26 cellular contexts compared by ENCODE assay signal in the genomic region with DNA sequence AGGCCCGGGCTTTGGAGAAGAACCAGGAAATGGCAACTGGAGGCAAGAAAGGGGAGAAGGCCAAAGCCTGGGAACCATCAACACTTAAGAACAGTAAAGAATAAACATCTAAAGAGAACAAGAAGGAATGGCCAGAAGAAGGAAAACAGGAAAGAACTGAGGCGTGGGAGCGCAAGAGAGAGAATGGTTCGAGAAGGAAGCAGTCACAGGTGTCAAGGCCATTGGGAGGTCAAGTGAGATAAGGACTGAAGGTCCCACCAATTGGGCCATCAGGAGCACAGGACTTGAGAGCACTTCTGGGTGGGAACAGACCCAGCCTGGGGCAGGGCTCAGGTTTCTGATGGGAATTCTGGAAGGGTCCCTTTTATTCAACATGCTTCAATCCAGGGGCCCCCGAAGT. TPM values are rescaled to one million over a fixed set of nuclear protein-coding genes. Genes with fewer than 3 reads are reported as not detected.
DNase-seq lines count a peak whose midpoint lies in the region; ATAC-seq and TF ChIP-seq lines count a peak whose summit lies in the region.
"Had no signal": no experiment of that assay in that cellular context is flagged by ENCODE, and none has a peak within 500 bp of the region (broad histone marks: within the 10 kb centered on the region; RNA-seq: fewer than 3 reads in every experiment).

No MANE protein-coding gene starts in this region.

- H3K36me3 ChIP-seq in A673 (ENCODE audit: insufficient read depth, low read length, poor library complexity, severe bottlenecking): no peaks in the 10 kb centered on the region
- H3K36me3 ChIP-seq in muscle layer of colon (ENCODE audit: insufficient read depth, low read length): no peaks in the 10 kb centered on the region
- no peaks in the 10 kb centered on the region for H3K36me3 ChIP-seq in esophagus squamous epithelium
- H3K36me3 ChIP-seq: HAP-1, Peyer's patch had no signal

- POLR2A ChIA-PET in A673 (lab: Charles Lee; ENCODE audit: low non-redundant PET): no interaction called here

- H3K9ac ChIP-seq in muscle layer of colon (ENCODE audit: low read length): no peak overlapping the region
- H3K9ac ChIP-seq: KMS-11 had no signal

- peak overlapping the region; percentile 9 to 32 for H3K27ac Mint-ChIP-seq in stimulated activated naive CD8-positive, alpha-beta T cell treated with anti-CD3 and anti-CD28 coated beads, Interleukin-15, amount 100 ng/mL, for 72 hours
- H3K27ac Mint-ChIP-seq: HFFc6 had no signal

- H3K27me3 Mint-ChIP-seq in stimulated activated naive CD8-positive, alpha-beta T cell treated with anti-CD3 and anti-CD28 coated beads, Interleukin-15, amount 100 ng/mL, for 72 hours: peaks cover under 1% of the 10 kb centered on the region

- H3K4me1 Mint-ChIP-seq in stimulated activated naive CD8-positive, alpha-beta T cell treated with anti-CD3 and anti-CD28 coated beads, Interleukin-15, amount 100 ng/mL, for 72 hours: no peaks in the 10 kb centered on the region

- H3K9me3 ChIP-seq in A673 (ENCODE audit: low read depth, low read length, poor library complexity, severe bottlenecking) (no peaks in the 10 kb centered on the region), muscle layer of colon (ENCODE audit: low read length) (no peaks in the 10 kb centered on the region), esophagus squamous epithelium (no peaks in the 10 kb centered on the region)
- H3K9me3 ChIP-seq: HAP-1, Peyer's patch had no signal

- H3K27me3 ChIP-seq in A673 (replicated peaks; ENCODE audit: insufficient read depth, low read depth, low read length, poor library complexity) (no peaks in the 10 kb centered on the region), muscle layer of colon (ENCODE audit: control insufficient read depth in 1 of 2, insufficient read depth in 2 of 2, low read length in 2 of 2) (no peaks in the 10 kb centered on the region), esophagus squamous epithelium (no peaks in the 10 kb centered on the region)
- H3K27me3 ChIP-seq: Peyer's patch had no signal

- no peak for TF ChIP-seq POLR2A in esophagus squamous epithelium (IDR thresholded peaks at IDR 0.05)

- H3K4me1 ChIP-seq in A673 (ENCODE audit: insufficient read depth, low read length, poor library complexity, severe bottlenecking): peaks cover 19% of the 10 kb centered on the region
- H3K4me1 ChIP-seq in muscle layer of colon (ENCODE audit: insufficient read depth, low read length): peaks cover 42% of the 10 kb centered on the region
- H3K4me1 ChIP-seq in esophagus squamous epithelium: peaks cover 13 to 73% (median 26%) of the 10 kb centered on the region in 3 donors
- H3K4me1 ChIP-seq: HAP-1, Peyer's patch had no signal

- ATAC-seq in stimulated activated naive CD8-positive, alpha-beta T cell treated with anti-CD3 and anti-CD28 coated beads, Interleukin-15, amount 100 ng/mL, for 72 hours: no peak
- no peak for ATAC-seq in GM21528 (IDR thresholded peaks at IDR 0.05; ENCODE audit: low FRiP score, unreplicated experiment)
- ATAC-seq: GM12878 had no signal

- 87 to 90% methylated on average over 5 of the region's 5 CpGs for WGBS in esophagus squamous epithelium, 2 donors

- no peak for DNase-seq in A673 (ENCODE audit: low spot score)
- peak; percentile 11 for DNase-seq in dedifferentiated amniotic fluid mesenchymal stem cell (ENCODE audit: extremely low spot score)
- no peak for DNase-seq in stimulated activated naive CD8-positive, alpha-beta T cell treated with anti-CD3 and anti-CD28 coated beads, Interleukin-15, amount 100 ng/mL, for 72 hours
- DNase-seq in COLO829 (ENCODE audit: low spot score): no peak
- no peak for DNase-seq in posterior vena cava (ENCODE audit: low spot score)
- DNase-seq in esophagus squamous epithelium (lab: John Stamatoyannopoulos, UW): no peak
- DNase-seq: 8988T, GOT3, HFFc6, IMR-90, NCI-H1048, NCI-H1417, NCI-H1694 treated with DMSO at 0.1 percent for 48 hours, NCI-H2081, NCI-H2171, NCI-H226, NCI-H510A, NCI-H69, Peyer's patch, SHP77 treated with DMSO at 0.1 percent for 48 hours had no signal

- H3K4me3 Mint-ChIP-seq in stimulated activated naive CD8-positive, alpha-beta T cell treated with anti-CD3 and anti-CD28 coated beads, Interleukin-15, amount 100 ng/mL, for 72 hours: no peak overlapping the region
- H3K4me3 Mint-ChIP-seq: HFFc6 had no signal

- intact Hi-C loops in A673 (cut with micrococcal nuclease; ENCODE audit: unreplicated experiment): no loop called here
- intact Hi-C loops in posterior vena cava (cut with DNase I): no loop called here
- intact Hi-C loops in esophagus squamous epithelium (cut with DNase I): no loop called here

- H3K4me3 ChIP-seq in A673 (ENCODE audit: low read depth, low read length, poor library complexity, severe bottlenecking) (no peak overlapping the region), muscle layer of colon (ENCODE audit: low read depth in 1 of 2, low read length in 2 of 2) (no peak overlapping the region), esophagus squamous epithelium (no peak overlapping the region)
- H3K4me3 ChIP-seq: GM12878, HAP-1, Peyer's patch had no signal

- no peaks in the 10 kb centered on the region for H3K9me3 Mint-ChIP-seq in stimulated activated naive CD8-positive, alpha-beta T cell treated with anti-CD3 and anti-CD28 coated beads, Interleukin-15, amount 100 ng/mL, for 72 hours
- H3K9me3 Mint-ChIP-seq: HFFc6 had no signal

- CTCF ChIA-PET in A673 (lab: Charles Lee): interaction anchor here (0.6 to 1.4 kb wide), 2 partner anchors 125 to 558 kb away, joined by 3 read pairs; no protein-coding TSS in a partner anchor

- no peak for TF ChIP-seq CTCF in A673 (conservative IDR thresholded peaks at IDR 0.05; ENCODE audit: low read depth, low read length)
- TF ChIP-seq CTCF in esophagus squamous epithelium (IDR thresholded peaks at IDR 0.05): no peak

- BruUV-seq in A673 (replicated peaks; lab: Mats Ljungman, UMichigan): no TSS peak

- H3K27ac ChIP-seq in A673 (ENCODE audit: low read depth, low read length, poor library complexity, severe bottlenecking) (peak overlapping the region; percentile 67), muscle layer of colon (ENCODE audit: low read depth, low read length) (peak overlapping the region; percentile 45), esophagus squamous epithelium (peak overlapping the region in 1 of 4 donors; percentile 65)
- H3K27ac ChIP-seq: KMS-11, Peyer's patch had no signal

RNA-seq across cellular contexts. Expression of gene SCGB1A1, which starts 0.7 kb away (rescaled TPM):
- total RNA-seq in A673 (2021) (not detected in 2 replicates), posterior vena cava (not detected), esophagus squamous epithelium (1 to 10 TPM in 2 of 4 donors, not detected in 2; 5.9 to 6.6 TPM)
- total RNA-seq: GM12878, HFFc6, IMR-90, OCI-LY7, Peyer's patch had no signal
